ENCODE assay signal across 27 cellular contexts in genomic region chr11:17000987-17001386, GRCh38.
"Had no signal": no experiment of that assay in that cellular context is flagged by ENCODE, and none has a peak within 500 bp of the region (broad histone marks: within the 10 kb centered on the region; RNA-seq: fewer than 3 reads in every experiment).

No MANE protein-coding gene starts in this region.

- H3K9me3 ChIP-seq: body of pancreas, esophagus muscularis mucosa, gastrocnemius medialis, heart left ventricle, lower lobe of right lung, stomach, transverse colon, vagina had no signal

- H3K27ac ChIP-seq: body of pancreas, esophagus muscularis mucosa, gastrocnemius medialis, heart left ventricle, lower lobe of right lung, stomach, transverse colon, vagina, VCaP had no signal

- H3K36me3 Mint-ChIP-seq: activated naive CD4-positive, alpha-beta T cell treated with anti-CD3 and anti-CD28 coated beads, Interleukin-2, amount 50 U/mL, for 24 hours; stimulated activated memory B cell treated with anti-CD40 and anti-IgM and Interleukin-4, amounts not matched to agents 10 μg/mL and 1 μg/mL and 100 μg/mL, for 72 hours had no signal

- DNase-seq: activated CD4-positive, alpha-beta T cell treated with anti-CD3 and anti-CD28 coated beads, Interleukin-2, amount 10 ng/mL, durations not matched to agents 7 days and 5 days; activated CD4-positive, CD25-positive, alpha-beta regulatory T cell treated with anti-CD3 and anti-CD28 coated beads, Interleukin-2, amount 50 U/mL, for 72 hours; activated CD8-positive, alpha-beta memory T cell treated with anti-CD3 and anti-CD28 coated beads, Interleukin-2, amount 10 ng/mL, durations not matched to agents 7 days and 5 days; activated CD8-positive, alpha-beta T cell treated with anti-CD3 and anti-CD28 coated beads for 36 hours; activated effector memory CD4-positive, alpha-beta T cell treated with anti-CD3 and anti-CD28 coated beads, Interleukin-2, amount 50 U/mL, for 16 hours; activated T-cell treated with anti-CD3 and anti-CD28 coated beads for 4 hours; body of pancreas; dermis blood vessel endothelial cell; effector CD8-positive, alpha-beta T cell; gastrocnemius medialis; heart left ventricle; left colon; lower lobe of right lung; naive B cell; occipital lobe; small intestine; stimulated activated CD4-positive, alpha-beta T cell treated with anti-CD3 and anti-CD28 coated beads, Interleukin-2, amount 100 ng/mL, for 24 hours; stomach; transverse colon had no signal

- H3K27ac Mint-ChIP-seq: activated CD4-positive, alpha-beta T cell treated with anti-CD3 and anti-CD28 coated beads, Interleukin-2, amount 10 ng/mL, durations not matched to agents 7 days and 5 days; activated CD8-positive, alpha-beta memory T cell treated with anti-CD3 and anti-CD28 coated beads, Interleukin-2, amount 10 ng/mL, durations not matched to agents 7 days and 5 days; activated CD8-positive, alpha-beta T cell treated with anti-CD3 and anti-CD28 coated beads for 36 hours; activated naive CD4-positive, alpha-beta T cell treated with anti-CD3 and anti-CD28 coated beads, Interleukin-2, amount 50 U/mL, for 24 hours; stimulated activated memory B cell treated with anti-CD40 and anti-IgM and Interleukin-4, amounts not matched to agents 10 μg/mL and 1 μg/mL and 100 μg/mL, for 72 hours; T-helper 2 cell treated with Interferon-gamma antibody and Interleukin-4, amounts not matched to agents 5 μg/mL and 100 μg/mL, for 36 hours had no signal

- H3K4me1 ChIP-seq: vagina had no signal

- H3K4me3 Mint-ChIP-seq: activated CD4-positive, alpha-beta T cell treated with anti-CD3 and anti-CD28 coated beads, Interleukin-2, amount 10 ng/mL, durations not matched to agents 7 days and 5 days; activated CD8-positive, alpha-beta memory T cell treated with anti-CD3 and anti-CD28 coated beads, Interleukin-2, amount 10 ng/mL, durations not matched to agents 7 days and 5 days; activated CD8-positive, alpha-beta T cell treated with anti-CD3 and anti-CD28 coated beads for 36 hours; activated naive CD4-positive, alpha-beta T cell treated with anti-CD3 and anti-CD28 coated beads, Interleukin-2, amount 50 U/mL, for 24 hours; naive B cell; neural crest cell; stimulated activated memory B cell treated with anti-CD40 and anti-IgM and Interleukin-4, amounts not matched to agents 10 μg/mL and 1 μg/mL and 100 μg/mL, for 72 hours; T-helper 2 cell treated with Interferon-gamma antibody and Interleukin-4, amounts not matched to agents 5 μg/mL and 100 μg/mL, for 36 hours had no signal

- H3K9me3 Mint-ChIP-seq: activated CD4-positive, alpha-beta T cell treated with anti-CD3 and anti-CD28 coated beads, Interleukin-2, amount 10 ng/mL, durations not matched to agents 7 days and 5 days; activated CD8-positive, alpha-beta T cell treated with anti-CD3 and anti-CD28 coated beads for 36 hours; activated naive CD4-positive, alpha-beta T cell treated with anti-CD3 and anti-CD28 coated beads, Interleukin-2, amount 50 U/mL, for 24 hours; naive B cell; neural crest cell; stimulated activated memory B cell treated with anti-CD40 and anti-IgM and Interleukin-4, amounts not matched to agents 10 μg/mL and 1 μg/mL and 100 μg/mL, for 72 hours; T-helper 2 cell treated with Interferon-gamma antibody and Interleukin-4, amounts not matched to agents 5 μg/mL and 100 μg/mL, for 36 hours had no signal

- H3K4me1 Mint-ChIP-seq: activated CD4-positive, alpha-beta T cell treated with anti-CD3 and anti-CD28 coated beads, Interleukin-2, amount 10 ng/mL, durations not matched to agents 7 days and 5 days; activated naive CD4-positive, alpha-beta T cell treated with anti-CD3 and anti-CD28 coated beads, Interleukin-2, amount 50 U/mL, for 24 hours; naive B cell; neural crest cell; stimulated activated memory B cell treated with anti-CD40 and anti-IgM and Interleukin-4, amounts not matched to agents 10 μg/mL and 1 μg/mL and 100 μg/mL, for 72 hours had no signal

- ATAC-seq: activated CD8-positive, alpha-beta memory T cell treated with anti-CD3 and anti-CD28 coated beads, Interleukin-2, amount 10 ng/mL, durations not matched to agents 7 days and 5 days; activated CD8-positive, alpha-beta T cell treated with anti-CD3 and anti-CD28 coated beads for 36 hours; body of pancreas; gastrocnemius medialis; left colon; lower lobe of right lung; sciatic nerve; stimulated activated memory B cell treated with anti-CD40 and anti-IgM and Interleukin-4, amounts not matched to agents 10 μg/mL and 1 μg/mL and 100 μg/mL, for 72 hours had no signal

- H3K27me3 Mint-ChIP-seq: activated CD8-positive, alpha-beta memory T cell treated with anti-CD3 and anti-CD28 coated beads, Interleukin-2, amount 10 ng/mL, durations not matched to agents 7 days and 5 days; activated CD8-positive, alpha-beta T cell treated with anti-CD3 and anti-CD28 coated beads for 36 hours; activated naive CD4-positive, alpha-beta T cell treated with anti-CD3 and anti-CD28 coated beads, Interleukin-2, amount 50 U/mL, for 24 hours; naive B cell; stimulated activated memory B cell treated with anti-CD40 and anti-IgM and Interleukin-4, amounts not matched to agents 10 μg/mL and 1 μg/mL and 100 μg/mL, for 72 hours had no signal

- H3K27me3 ChIP-seq: body of pancreas, esophagus muscularis mucosa, gastrocnemius medialis, heart left ventricle, stomach, transverse colon, vagina had no signal
